11 cellular contexts compared by ENCODE assay signal in the genomic region with DNA sequence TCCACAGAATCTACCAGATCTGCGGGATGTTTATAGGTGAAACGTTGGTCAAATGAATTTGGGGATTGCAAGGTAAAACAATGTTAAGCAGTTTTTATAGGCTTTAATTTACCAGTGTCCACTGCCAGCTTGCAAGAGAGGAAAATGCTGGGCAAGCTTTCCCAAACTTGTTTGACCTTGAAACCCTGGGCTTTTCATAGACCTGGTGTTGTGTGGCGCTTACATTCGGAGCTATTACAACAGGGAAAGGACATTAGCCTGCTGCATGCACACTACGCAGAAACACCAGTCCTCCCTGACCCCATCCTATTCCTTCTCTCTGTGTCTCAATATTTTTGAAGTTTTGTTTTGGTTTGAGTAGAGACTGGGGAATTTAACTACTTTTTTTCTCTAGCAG. TPM values are rescaled to one million over a fixed set of nuclear protein-coding genes. Genes with fewer than 3 reads are reported as not detected.
DNase-seq lines count a peak whose midpoint lies in the region; ATAC-seq, FAIRE-seq and TF ChIP-seq lines count a peak whose summit lies in the region.
"Had no signal": no experiment of that assay in that cellular context is flagged by ENCODE, and none has a peak within 500 bp of the region (broad histone marks: within the 10 kb centered on the region; RNA-seq: fewer than 3 reads in every experiment).

No MANE protein-coding gene starts in this region.

- H3K4me3 ChIP-seq in Panc1 (ENCODE audit: low read depth in 2 of 2, low read length in 2 of 2) (no peak overlapping the region), osteoblast (ENCODE audit: insufficient read depth, low read length) (no peak overlapping the region)

- ATAC-seq in Panc1 (no peak; the same call in 1 of the 2 replicates), HG03520 (IDR thresholded peaks at IDR 0.05; ENCODE audit: unreplicated experiment) (no peak)

- FAIRE-seq in GM12892 (lab: Jason Lieb, UNC) = peak; percentile 57

- H3K4me3 Mint-ChIP-seq in endothelial cell (ENCODE audit: unreplicated experiment) = no peak overlapping the region

- in situ Hi-C loops in Panc1 (cut with HindIII; ENCODE audit: low pct_unique_long_range_greater_than_20kb, low sequenced_read_pairs) = no loop called here

- POLR2A ChIA-PET in Panc1 (lab: Charles Lee) = interaction anchor here (1.3 kb wide), 1 partner anchor 168 kb away, joined by 3 read pairs; no protein-coding TSS in a partner anchor

- CTCF ChIA-PET in Panc1 (lab: Charles Lee) = interaction anchor here (0.9 kb wide), 2 partner anchors 168 to 425 kb away, joined by 3 to 6 read pairs; no protein-coding TSS in a partner anchor

- peak overlapping the region; percentile 95 for H3K27ac Mint-ChIP-seq in endothelial cell (ENCODE audit: unreplicated experiment)
- H3K27ac Mint-ChIP-seq: activated B cell treated with CpG ODN at 0.5 μM for 24 hours had no signal

- H3K4me1 Mint-ChIP-seq in endothelial cell (ENCODE audit: unreplicated experiment) = peaks cover 25% of the 10 kb centered on the region

- H3K27me3 ChIP-seq in Panc1 (ENCODE audit: control insufficient read depth, insufficient read depth, low read length) = no peaks in the 10 kb centered on the region
- no peaks in the 10 kb centered on the region for H3K27me3 ChIP-seq in osteoblast (ENCODE audit: insufficient read depth, low read length)
- H3K27me3 ChIP-seq: BE2C had no signal

- peak overlapping the region; percentile 53 for H2AFZ ChIP-seq in osteoblast (ENCODE audit: low read length)

- H3K79me2 ChIP-seq in osteoblast (ENCODE audit: insufficient read depth, low read length) = no peaks in the 10 kb centered on the region

- no peak for TF ChIP-seq CTCF in Panc1 (IDR thresholded peaks at IDR 0.05)
- TF ChIP-seq CTCF in endothelial cell (IDR thresholded peaks at IDR 0.05; ENCODE audit: unreplicated experiment) = no peak
- no peak for TF ChIP-seq CTCF in osteoblast (IDR thresholded peaks at IDR 0.05; ENCODE audit: extremely low read depth, low read depth, low read length)

- H3K9me3 ChIP-seq in Panc1 (ENCODE audit: control insufficient read depth, insufficient read depth, low read depth, low read length) (no peaks in the 10 kb centered on the region), osteoblast (ENCODE audit: low read depth, low read length) (no peaks in the 10 kb centered on the region)
- H3K9me3 ChIP-seq: BE2C had no signal

- H3K36me3 Mint-ChIP-seq in endothelial cell (ENCODE audit: low read depth, unreplicated experiment) = peaks cover 4% of the 10 kb centered on the region

- H3K4me2 ChIP-seq in osteoblast (ENCODE audit: insufficient read depth, low read length) = no peak overlapping the region

- no peaks in the 10 kb centered on the region for H4K20me1 ChIP-seq in osteoblast (ENCODE audit: insufficient read depth, low read length)

- intact Hi-C loops in Panc1 (cut with micrococcal nuclease; ENCODE audit: unreplicated experiment) = loop anchor here (1.0 to 2.0 kb wide), 2 partner anchors 70 to 169 kb away; no protein-coding TSS in a partner anchor

- H3K36me3 ChIP-seq in Panc1 (ENCODE audit: control insufficient read depth, insufficient read depth, low read length) (no peaks in the 10 kb centered on the region), osteoblast (ENCODE audit: insufficient read depth, low read length) (no peaks in the 10 kb centered on the region)
- H3K36me3 ChIP-seq: BE2C had no signal

- no peak for TF ChIP-seq POLR2A in GM12892 (IDR thresholded peaks at IDR 0.05; ENCODE audit: low read depth, low read length)

- H3K27ac ChIP-seq in Panc1 (ENCODE audit: low read length) (peak overlapping the region; percentile 60), osteoblast (ENCODE audit: low read depth, low read length) (peak overlapping the region; percentile 34)

- BruUV-seq in Panc1 (replicated peaks; lab: Mats Ljungman, UMichigan) = no TSS peak

- peaks cover 3% of the 10 kb centered on the region for H3K27me3 Mint-ChIP-seq in endothelial cell (ENCODE audit: unreplicated experiment)
- H3K27me3 Mint-ChIP-seq: activated B cell treated with CpG ODN at 0.5 μM for 24 hours had no signal

- H3K9me3 Mint-ChIP-seq in endothelial cell (ENCODE audit: unreplicated experiment) = no peaks in the 10 kb centered on the region
- H3K9me3 Mint-ChIP-seq: activated B cell treated with CpG ODN at 0.5 μM for 24 hours had no signal

- peaks cover 18% of the 10 kb centered on the region for H3K4me1 ChIP-seq in Panc1 (ENCODE audit: control insufficient read depth, insufficient read depth, low read length)
- H3K4me1 ChIP-seq in osteoblast (ENCODE audit: insufficient read depth, low read length) = peaks cover 7% of the 10 kb centered on the region
- H3K4me1 ChIP-seq: BE2C had no signal

- DNase-seq in GM12892 (ENCODE audit: insufficient read length) (no peak), Panc1 (ENCODE audit: low read depth, low spot score) (no peak), endothelial cell (ENCODE audit: low spot score) (no peak), osteoblast (ENCODE audit: insufficient read length, low spot score, missing footprints) (no peak), NCI-H345 treated with DMSO at 0.1 percent for 48 hours (lab: John Stamatoyannopoulos, UW; ENCODE audit: unreplicated experiment) (no peak), cerebellar nuclear complex (lab: John Stamatoyannopoulos, UW) (no peak), NCI-H82 treated with DMSO at 0.1 percent for 48 hours (lab: John Stamatoyannopoulos, UW; ENCODE audit: unreplicated experiment) (no peak)
- DNase-seq: activated B cell treated with CpG ODN at 0.5 μM for 24 hours; activated CD8-positive, alpha-beta memory T cell treated with anti-CD3 and anti-CD28 coated beads, Interleukin-2, amount 50 U/mL, for 48 hours had no signal

RNA-seq across cellular contexts. Expression of gene AGPS, which starts 59.6 kb away (rescaled TPM):
- 25.4 TPM for polyA plus RNA-seq in GM12892 (2012; ENCODE audit: missing spikeins)
- total RNA-seq in Panc1 (2021; ENCODE audit: unreplicated experiment) (68.7 TPM), endothelial cell (ENCODE audit: unreplicated experiment) (54.4 TPM), osteoblast (32.1 and 34.0 TPM in 2 replicates)
- 35.7 TPM for polyA plus RNA-seq in Panc1 (2012; ENCODE audit: insufficient read length)
